ENCODE assay signal across 14 cellular contexts in the genomic region with DNA sequence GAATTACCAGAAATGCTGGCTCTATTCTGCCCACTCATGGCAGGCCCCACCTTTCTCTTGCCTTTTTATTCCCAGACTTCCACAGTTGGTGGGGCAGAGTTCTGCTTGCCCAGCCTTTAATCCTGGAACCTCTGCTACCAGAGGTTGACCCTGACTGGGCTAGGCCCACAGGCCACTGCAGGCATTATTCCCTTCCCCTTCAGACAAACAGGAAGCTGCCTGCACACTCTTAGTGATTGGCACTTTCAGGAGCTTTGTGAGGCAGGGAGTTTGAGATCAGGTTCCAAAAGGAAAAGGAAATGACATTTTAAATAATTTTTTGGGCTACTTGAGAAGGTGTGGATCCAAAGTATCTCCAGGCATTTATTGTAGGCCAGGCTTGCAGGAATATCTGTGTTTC.
DNase-seq lines count a peak whose midpoint lies in the region; ATAC-seq lines count a peak whose summit lies in the region.
"Had no signal": no experiment of that assay in that cellular context is flagged by ENCODE, and none has a peak within 500 bp of the region (broad histone marks: within the 10 kb centered on the region; RNA-seq: fewer than 3 reads in every experiment).

No MANE protein-coding gene starts in this region.

- H3K27ac Mint-ChIP-seq in activated T-cell treated with anti-CD3 and anti-CD28 coated beads, Interleukin-2, amount 50 U/mL, for 24 hours, result peak overlapping the region; percentile 90
- peak overlapping the region; percentile 84 for H3K27ac Mint-ChIP-seq in stimulated activated memory B cell treated with anti-CD40 and anti-IgM and Interleukin-4, amounts not matched to agents 10 μg/mL and 1 μg/mL and 100 μg/mL, for 72 hours

- no peak for DNase-seq in activated T-cell treated with anti-CD3 and anti-CD28 coated beads, Interleukin-2, amount 50 U/mL, for 24 hours
- DNase-seq in activated T-cell treated with anti-CD3 and anti-CD28 coated beads for 4 hours (no peak), OCI-M1 (lab: John Stamatoyannopoulos, UW) (peak; percentile 12), epithelial cell of prostate (ENCODE audit: low read depth, low spot score) (no peak), DMS153 (lab: John Stamatoyannopoulos, UW) (no peak), inferior parietal cortex (ENCODE audit: extremely low spot score) (no peak)
- DNase-seq: anterior cingulate cortex; effector CD4-positive, alpha-beta T cell; head of caudate nucleus; left colon; NCI-H2171; nucleus accumbens had no signal

- no peaks in the 10 kb centered on the region for H3K27me3 Mint-ChIP-seq in activated T-cell treated with anti-CD3 and anti-CD28 coated beads, Interleukin-2, amount 50 U/mL, for 24 hours
- no peaks in the 10 kb centered on the region for H3K27me3 Mint-ChIP-seq in stimulated activated memory B cell treated with anti-CD40 and anti-IgM and Interleukin-4, amounts not matched to agents 10 μg/mL and 1 μg/mL and 100 μg/mL, for 72 hours

- peaks cover 79% of the 10 kb centered on the region for H3K36me3 Mint-ChIP-seq in activated T-cell treated with anti-CD3 and anti-CD28 coated beads, Interleukin-2, amount 50 U/mL, for 24 hours (ENCODE audit: low read depth)
- H3K36me3 Mint-ChIP-seq in stimulated activated memory B cell treated with anti-CD40 and anti-IgM and Interleukin-4, amounts not matched to agents 10 μg/mL and 1 μg/mL and 100 μg/mL, for 72 hours, result peaks cover 24% of the 10 kb centered on the region

- peaks cover 91% of the 10 kb centered on the region for H3K4me1 Mint-ChIP-seq in activated T-cell treated with anti-CD3 and anti-CD28 coated beads, Interleukin-2, amount 50 U/mL, for 24 hours (ENCODE audit: low read depth)
- H3K4me1 Mint-ChIP-seq in stimulated activated memory B cell treated with anti-CD40 and anti-IgM and Interleukin-4, amounts not matched to agents 10 μg/mL and 1 μg/mL and 100 μg/mL, for 72 hours, result peaks cover 69% of the 10 kb centered on the region

- H3K9me3 Mint-ChIP-seq in activated T-cell treated with anti-CD3 and anti-CD28 coated beads, Interleukin-2, amount 50 U/mL, for 24 hours, result no peaks in the 10 kb centered on the region
- H3K9me3 Mint-ChIP-seq in stimulated activated memory B cell treated with anti-CD40 and anti-IgM and Interleukin-4, amounts not matched to agents 10 μg/mL and 1 μg/mL and 100 μg/mL, for 72 hours, result no peaks in the 10 kb centered on the region

- peak overlapping the region; percentile 84 for H3K27ac ChIP-seq in epithelial cell of prostate

- no peak for ATAC-seq in stimulated activated memory B cell treated with anti-CD40 and anti-IgM and Interleukin-4, amounts not matched to agents 10 μg/mL and 1 μg/mL and 100 μg/mL, for 72 hours
- no peak for ATAC-seq in GM18498 (IDR thresholded peaks at IDR 0.05; ENCODE audit: unreplicated experiment)
- ATAC-seq: left colon had no signal

- no peak overlapping the region for H3K4me3 Mint-ChIP-seq in activated T-cell treated with anti-CD3 and anti-CD28 coated beads, Interleukin-2, amount 50 U/mL, for 24 hours
- peak overlapping the region; percentile 26 for H3K4me3 Mint-ChIP-seq in stimulated activated memory B cell treated with anti-CD40 and anti-IgM and Interleukin-4, amounts not matched to agents 10 μg/mL and 1 μg/mL and 100 μg/mL, for 72 hours
